ENCODE assay signal across 21 cellular contexts in the genomic region with DNA sequence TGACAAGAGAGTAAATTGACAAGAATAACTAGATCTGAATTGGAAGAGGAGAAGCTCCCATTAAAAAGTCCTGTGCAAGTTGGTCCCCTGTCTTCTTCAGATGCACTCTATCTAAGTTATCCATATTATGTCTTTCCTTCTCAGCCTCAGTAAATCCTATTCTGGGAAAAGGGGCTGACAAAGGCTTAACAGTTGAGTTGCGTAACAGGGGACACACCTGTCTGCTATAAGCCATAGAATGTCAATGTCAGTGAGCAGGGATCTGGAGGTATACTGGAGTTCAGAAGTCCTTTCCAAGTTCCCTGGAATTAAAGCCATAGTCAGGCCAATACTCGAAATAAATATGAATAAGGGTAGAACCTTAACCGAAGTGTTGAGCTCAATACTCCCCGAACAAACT. TPM values are rescaled to one million over a fixed set of nuclear protein-coding genes. Genes with fewer than 3 reads are reported as not detected.
A peak's percentile ranks its signal among the peaks of the same experiment; 100 is the strongest.
DNase-seq lines count a peak whose midpoint lies in the region; ATAC-seq and TF ChIP-seq lines count a peak whose summit lies in the region.
"Had no signal": no experiment of that assay in that cellular context is flagged by ENCODE, and none has a peak within 500 bp of the region (broad histone marks: within the 10 kb centered on the region; RNA-seq: fewer than 3 reads in every experiment).

No MANE protein-coding gene starts in this region.

- no peak for DNase-seq in stimulated activated naive CD8-positive, alpha-beta T cell treated with anti-CD3 and anti-CD28 coated beads, Interleukin-15, Interleukin-2, amounts not matched to agents 100 U/mL and 50 U/mL, for 24 hours
- no peak for DNase-seq in MM.1S
- no peak for DNase-seq in activated naive CD8-positive, alpha-beta T cell treated with anti-CD3 and anti-CD28 coated beads, Interleukin-2, amount 50 U/mL, for 24 hours
- no peak for DNase-seq in NCI-H146 (lab: John Stamatoyannopoulos, UW)
- no peak for DNase-seq in progenitor cell of endocrine pancreas (ENCODE audit: low spot score, unreplicated experiment)
- DNase-seq in testis: no peak
- DNase-seq: activated B cell treated with CpG ODN at 0.5 μM for 24 hours, AML-193, dermis blood vessel endothelial cell, GM23248, left cardiac atrium, mesendoderm, NCI-H1436 treated with DMSO at 0.1 percent for 48 hours, NCI-H2171 treated with DMSO at 0.1 percent for 48 hours, NCI-H69, OCI-M1 had no signal

- H3K9ac ChIP-seq in MM.1S (ENCODE audit: low read length): no peak overlapping the region
- H3K9ac ChIP-seq: GM23248 had no signal

- peaks cover 55% of the 10 kb centered on the region for H3K4me1 Mint-ChIP-seq in stimulated activated naive CD8-positive, alpha-beta T cell treated with anti-CD3 and anti-CD28 coated beads, Interleukin-15, Interleukin-2, amounts not matched to agents 100 ng/mL and 50 ng/mL, for 24 hours (ENCODE audit: low read depth)
- H3K4me1 Mint-ChIP-seq in activated naive CD8-positive, alpha-beta T cell treated with anti-CD3 and anti-CD28 coated beads, Interleukin-2, amount 50 U/mL, for 24 hours: peaks cover 51% of the 10 kb centered on the region
- H3K4me1 Mint-ChIP-seq in progenitor cell of endocrine pancreas (ENCODE audit: low read depth): no peaks in the 10 kb centered on the region

- H3K4me1 ChIP-seq in MM.1S (ENCODE audit: low read length) (peaks cover 30% of the 10 kb centered on the region), thymus (ENCODE audit: control insufficient read depth, insufficient read depth, low read length) (peaks cover 13% of the 10 kb centered on the region), testis (no peaks in the 10 kb centered on the region)

- peak overlapping the region; percentile 62 for H3K27ac Mint-ChIP-seq in stimulated activated naive CD8-positive, alpha-beta T cell treated with anti-CD3 and anti-CD28 coated beads, Interleukin-15, Interleukin-2, amounts not matched to agents 100 ng/mL and 50 ng/mL, for 24 hours
- peak overlapping the region; percentile 70 for H3K27ac Mint-ChIP-seq in activated naive CD8-positive, alpha-beta T cell treated with anti-CD3 and anti-CD28 coated beads, Interleukin-2, amount 50 U/mL, for 24 hours
- H3K27ac Mint-ChIP-seq in progenitor cell of endocrine pancreas: no peak overlapping the region
- H3K27ac Mint-ChIP-seq: activated B cell treated with CpG ODN at 0.5 μM for 24 hours had no signal

- H3K9me3 Mint-ChIP-seq in stimulated activated naive CD8-positive, alpha-beta T cell treated with anti-CD3 and anti-CD28 coated beads, Interleukin-15, Interleukin-2, amounts not matched to agents 100 ng/mL and 50 ng/mL, for 24 hours: no peaks in the 10 kb centered on the region
- H3K9me3 Mint-ChIP-seq in activated naive CD8-positive, alpha-beta T cell treated with anti-CD3 and anti-CD28 coated beads, Interleukin-2, amount 50 U/mL, for 24 hours: no peaks in the 10 kb centered on the region
- no peaks in the 10 kb centered on the region for H3K9me3 Mint-ChIP-seq in progenitor cell of endocrine pancreas (ENCODE audit: low read depth)
- H3K9me3 Mint-ChIP-seq: activated B cell treated with CpG ODN at 0.5 μM for 24 hours had no signal

- H3F3A ChIP-seq in MM.1S (ENCODE audit: insufficient read depth, low read length): peaks cover 9% of the 10 kb centered on the region

- no peaks in the 10 kb centered on the region for H3K27me3 Mint-ChIP-seq in stimulated activated naive CD8-positive, alpha-beta T cell treated with anti-CD3 and anti-CD28 coated beads, Interleukin-15, Interleukin-2, amounts not matched to agents 100 ng/mL and 50 ng/mL, for 24 hours
- H3K27me3 Mint-ChIP-seq in activated naive CD8-positive, alpha-beta T cell treated with anti-CD3 and anti-CD28 coated beads, Interleukin-2, amount 50 U/mL, for 24 hours: no peaks in the 10 kb centered on the region
- H3K27me3 Mint-ChIP-seq in progenitor cell of endocrine pancreas: no peaks in the 10 kb centered on the region
- H3K27me3 Mint-ChIP-seq: activated B cell treated with CpG ODN at 0.5 μM for 24 hours had no signal

- H3K27ac ChIP-seq in MM.1S (ENCODE audit: low read length) (peak overlapping the region; percentile 34; the same call in 1 of the 2 replicates), thymus (ENCODE audit: low read depth) (peak overlapping the region; percentile 89), testis (no peak overlapping the region)
- H3K27ac ChIP-seq: GM23248 had no signal

- no peak overlapping the region for H2AFZ ChIP-seq in MM.1S (ENCODE audit: low read length)
- H2AFZ ChIP-seq: GM23248 had no signal

- intact Hi-C loops in testis (cut with DNase I; ENCODE audit: low total_unique reads): no loop called here

- no peaks in the 10 kb centered on the region for H3K36me3 Mint-ChIP-seq in stimulated activated naive CD8-positive, alpha-beta T cell treated with anti-CD3 and anti-CD28 coated beads, Interleukin-15, Interleukin-2, amounts not matched to agents 100 ng/mL and 50 ng/mL, for 24 hours (ENCODE audit: low read depth)
- no peaks in the 10 kb centered on the region for H3K36me3 Mint-ChIP-seq in activated naive CD8-positive, alpha-beta T cell treated with anti-CD3 and anti-CD28 coated beads, Interleukin-2, amount 50 U/mL, for 24 hours (ENCODE audit: low read depth)
- H3K36me3 Mint-ChIP-seq in progenitor cell of endocrine pancreas (ENCODE audit: insufficient read depth): no peaks in the 10 kb centered on the region

- no peak overlapping the region for H3K4me3 ChIP-seq in MM.1S (ENCODE audit: low read length)
- no peak overlapping the region for H3K4me3 ChIP-seq in thymus (ENCODE audit: low read length)
- H3K4me3 ChIP-seq in testis: no peak overlapping the region
- H3K4me3 ChIP-seq: GM23248 had no signal

- H3K4me3 Mint-ChIP-seq in stimulated activated naive CD8-positive, alpha-beta T cell treated with anti-CD3 and anti-CD28 coated beads, Interleukin-15, Interleukin-2, amounts not matched to agents 100 ng/mL and 50 ng/mL, for 24 hours: peak overlapping the region; percentile 33
- H3K4me3 Mint-ChIP-seq in activated naive CD8-positive, alpha-beta T cell treated with anti-CD3 and anti-CD28 coated beads, Interleukin-2, amount 50 U/mL, for 24 hours: no peak overlapping the region
- no peak overlapping the region for H3K4me3 Mint-ChIP-seq in progenitor cell of endocrine pancreas (ENCODE audit: low read depth)
- H3K4me3 Mint-ChIP-seq: activated B cell treated with CpG ODN at 0.5 μM for 24 hours had no signal

- H3K9me3 ChIP-seq in MM.1S (replicated peaks; ENCODE audit: insufficient read depth, low read length) (no peaks in the 10 kb centered on the region), thymus (ENCODE audit: control insufficient read depth) (no peaks in the 10 kb centered on the region), testis (no peaks in the 10 kb centered on the region)

- no peaks in the 10 kb centered on the region for H3K9me2 ChIP-seq in MM.1S (replicated peaks; ENCODE audit: insufficient read depth, low read length)

- H3K79me2 ChIP-seq in MM.1S (ENCODE audit: low read length): no peaks in the 10 kb centered on the region

- no peaks in the 10 kb centered on the region for H4K20me1 ChIP-seq in MM.1S (ENCODE audit: insufficient read depth, low read length)

- TF ChIP-seq POLR2A in testis (IDR thresholded peaks at IDR 0.05): no peak

- WGBS in thymus: 96% methylated on average over 4 of the region's 4 CpGs
- 85 to 93% methylated on average over 4 of the region's 4 CpGs for WGBS in testis, 2 donors

- TF ChIP-seq CTCF in MM.1S (IDR thresholded peaks at IDR 0.05; ENCODE audit: low read length): no peak
- no peak for TF ChIP-seq CTCF in progenitor cell of endocrine pancreas (IDR thresholded peaks at IDR 0.05; ENCODE audit: unreplicated experiment)
- TF ChIP-seq CTCF in testis (IDR thresholded peaks at IDR 0.05): no peak

- no peak for ATAC-seq in stimulated activated naive CD8-positive, alpha-beta T cell treated with anti-CD3 and anti-CD28 coated beads, Interleukin-15, Interleukin-2, amounts not matched to agents 100 U/mL and 50 U/mL, for 24 hours
- ATAC-seq in activated naive CD8-positive, alpha-beta T cell treated with anti-CD3 and anti-CD28 coated beads, Interleukin-2, amount 50 U/mL, for 24 hours: no peak

- H3K27me3 ChIP-seq in MM.1S (replicated peaks; ENCODE audit: insufficient read depth, low read length) (no peaks in the 10 kb centered on the region), thymus (ENCODE audit: control insufficient read depth, insufficient read depth) (no peaks in the 10 kb centered on the region), testis (no peaks in the 10 kb centered on the region)

- no peaks in the 10 kb centered on the region for H3K36me3 ChIP-seq in MM.1S (replicated peaks; ENCODE audit: insufficient read depth, low read length)
- no peaks in the 10 kb centered on the region for H3K36me3 ChIP-seq in thymus (ENCODE audit: control insufficient read depth, insufficient read depth)
- no peaks in the 10 kb centered on the region for H3K36me3 ChIP-seq in testis (ENCODE audit: low read depth, missing control alignments)

- H3K4me2 ChIP-seq in MM.1S (ENCODE audit: low read depth, low read length): peak overlapping the region; percentile 59

RNA-seq across cellular contexts. Expression of a gene that starts 26.3 kb away (rescaled TPM):
- polyA plus RNA-seq in thymus (2.1 TPM), testis (ENCODE audit: insufficient read depth, low read depth, low replicate concordance) (0.80 TPM)
- total RNA-seq in progenitor cell of endocrine pancreas (not detected in 2 replicates), testis (1 to 10 TPM in 1 of 2 donors, under 1 TPM in 1; 0.43 to 1.1 TPM)
- total RNA-seq: activated B cell treated with CpG ODN at 0.5 μM for 24 hours, bronchial epithelial cell, skeletal muscle tissue had no signal
- polyA plus RNA-seq: urinary bladder had no signal

Comparison
In these comparisons a context has a peak if more than half of its experiments do, and no peak if none do; other contexts are left out.
1. H3K27ac ChIP-seq: peak in MM.1S (single experiment) and thymus (single experiment); none in testis (0 of 2).